In genomic region chr6:143688681-143689080, GRCh38 we compare ENCODE assay signal across 16 cellular contexts.
"Had no signal": no experiment of that assay in that cellular context is flagged by ENCODE, and none has a peak within 500 bp of the region (broad histone marks: within the 10 kb centered on the region; RNA-seq: fewer than 3 reads in every experiment).

No MANE protein-coding gene starts in this region.

- H3K9me3 ChIP-seq: esophagus squamous epithelium, SJCRH30 had no signal

- H3K9ac ChIP-seq: parathyroid adenoma had no signal

- H3K4me1 ChIP-seq: parathyroid adenoma had no signal

- FAIRE-seq: colon, endometrium had no signal

- H2AFZ ChIP-seq: parathyroid adenoma had no signal

- ATAC-seq: left cardiac atrium; stimulated activated effector memory CD8-positive, alpha-beta T cell treated with anti-CD3 and anti-CD28 coated beads, Interleukin-12 subunit alpha, Interleukin-12 subunit beta, amount 100 ng/mL, for 72 hours had no signal

- DNase-seq: activated naive CD4-positive, alpha-beta T cell treated with anti-CD3 and anti-CD28 coated beads, Interleukin-2, amount 10 ng/mL, durations not matched to agents 7 days and 5 days; esophagus squamous epithelium; foreskin fibroblast; head of caudate nucleus; immature natural killer cell; left cardiac atrium; midbrain; SJCRH30; T-helper 2 cell had no signal

- H3K27ac ChIP-seq: cardiac muscle cell, parathyroid adenoma, SJCRH30 had no signal

- H3K36me3 ChIP-seq: cardiac muscle cell, esophagus squamous epithelium, SJCRH30, tibial nerve had no signal

- H3K27me3 ChIP-seq: cardiac muscle cell, esophagus squamous epithelium, SJCRH30, tibial nerve had no signal

- H3K4me3 ChIP-seq: cardiac muscle cell, esophagus squamous epithelium, lung, SJCRH30, tibial nerve had no signal
